Comparison of ENCODE assay signal across 19 cellular contexts in the genomic region with DNA sequence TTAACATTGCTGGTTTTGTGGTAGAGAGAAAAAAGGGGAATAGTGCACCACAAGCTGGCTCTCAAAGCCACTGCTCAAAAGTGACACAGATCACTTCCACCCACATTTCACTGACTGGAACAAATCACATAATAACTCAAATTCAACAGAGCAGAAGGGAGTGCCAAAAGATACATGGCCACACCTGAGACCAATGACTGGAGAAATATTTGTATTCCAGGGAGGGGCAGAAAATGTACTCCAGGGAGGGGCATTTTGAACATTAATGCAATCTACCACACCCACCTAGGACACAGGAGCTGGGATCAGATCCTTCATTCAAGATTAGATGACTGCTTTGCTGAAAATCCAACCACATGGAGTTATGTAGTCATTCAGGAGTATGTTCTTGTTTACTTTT. TPM values are rescaled to one million over a fixed set of nuclear protein-coding genes. Genes with fewer than 3 reads are reported as not detected.
A peak's percentile ranks its signal among the peaks of the same experiment; 100 is the strongest.
DNase-seq lines count a peak whose midpoint lies in the region; ATAC-seq and TF ChIP-seq lines count a peak whose summit lies in the region.
"Had no signal": no experiment of that assay in that cellular context is flagged by ENCODE, and none has a peak within 500 bp of the region (broad histone marks: within the 10 kb centered on the region; RNA-seq: fewer than 3 reads in every experiment).

No MANE protein-coding gene starts in this region.

- no peaks in the 10 kb centered on the region for H3K9me2 ChIP-seq in SK-N-SH

- H3K4me3 ChIP-seq in duodenal mucosa (ENCODE audit: low read depth in 1 of 2, low read length in 2 of 2) (peak overlapping the region in 1 of 2 donors; percentile 23), mucosa of descending colon (no peak overlapping the region), SK-N-SH (ENCODE audit: low read depth in 2 of 2, low read length in 1 of 2) (no peak overlapping the region)

- intact Hi-C loops in mucosa of descending colon (cut with DNase I, micrococcal nuclease): no loop called here

- POLR2A ChIA-PET in SK-N-SH (lab: Yijun Ruan, JAX): no interaction called here

- CTCF ChIA-PET in SK-N-SH (lab: Yijun Ruan, JAX): interaction anchor here (4.0 to 10.8 kb wide), 2 partner anchors 21 to 31 kb away, joined by 19 to 135 read pairs; no protein-coding TSS in a partner anchor

- ATAC-seq in mucosa of descending colon (peak; percentile 84), GM21619 (IDR thresholded peaks at IDR 0.05; ENCODE audit: unreplicated experiment) (no peak), GM18519 (IDR thresholded peaks at IDR 0.05; ENCODE audit: low FRiP score, unreplicated experiment) (no peak)

- peaks cover 3% of the 10 kb centered on the region for H3F3A ChIP-seq in SK-N-SH (replicated peaks; ENCODE audit: insufficient read depth)

- H3K9me3 ChIP-seq in duodenal mucosa (ENCODE audit: control insufficient read depth in 1 of 2, low read length in 2 of 2) (no peaks in the 10 kb centered on the region), mucosa of descending colon (no peaks in the 10 kb centered on the region), SK-N-SH (no peaks in the 10 kb centered on the region)
- H3K9me3 ChIP-seq: BE2C had no signal

- H3K27me3 ChIP-seq in duodenal mucosa (ENCODE audit: control insufficient read depth in 1 of 2, insufficient read depth in 2 of 2, low read length in 2 of 2) (no peaks in the 10 kb centered on the region), SK-N-SH (ENCODE audit: insufficient read depth) (no peaks in the 10 kb centered on the region)
- H3K27me3 ChIP-seq: BE2C had no signal

- H3K27ac ChIP-seq in duodenal mucosa (ENCODE audit: low read depth, low read length) (peak overlapping the region; percentile 64), SK-N-SH (ENCODE audit: low read depth in 2 of 2, low read length in 1 of 2) (no peak overlapping the region)

- H3K4me1 ChIP-seq in duodenal mucosa (ENCODE audit: control insufficient read depth in 1 of 2, insufficient read depth in 2 of 2, low read length in 2 of 2): peaks cover 41 to 42% of the 10 kb centered on the region in 2 donors
- peaks cover 30% of the 10 kb centered on the region for H3K4me1 ChIP-seq in mucosa of descending colon (ENCODE audit: low read depth)
- H3K4me1 ChIP-seq in SK-N-SH (ENCODE audit: control insufficient read depth in 1 of 2, insufficient read depth in 2 of 2, low read depth in 1 of 2, low read length in 1 of 2): no peaks in the 10 kb centered on the region; a peak in 1 of 4 replicates

- peak overlapping the region; percentile 37 to 52 for H3K9ac ChIP-seq in duodenal mucosa (ENCODE audit: low read depth in 1 of 2, low read length in 2 of 2)
- no peak overlapping the region for H3K9ac ChIP-seq in SK-N-SH

- H3K79me2 ChIP-seq in SK-N-SH (ENCODE audit: insufficient read depth): no peaks in the 10 kb centered on the region

- DNase-seq in NCI-H2081 (lab: John Stamatoyannopoulos, UW) (peak; percentile 12 to 50), NCI-H2081 treated with DMSO at 0.1 percent for 48 hours (lab: John Stamatoyannopoulos, UW) (no peak), mucosa of descending colon (peak in 1 of 3 donors; percentile 68), ureter (ENCODE audit: low spot score) (peak; percentile 52), SK-N-SH (no peak)
- DNase-seq: 8988T; activated CD4-positive, alpha-beta T cell treated with anti-CD3 and anti-CD28 coated beads, Interleukin-2, amount 10 ng/mL, durations not matched to agents 24 days and 14 days; BE2C; HFFc6; left ventricle myocardium superior; NCI-H1105; NK-92 treated with Interleukin-12 subunit alpha and Interleukin-12 subunit beta, amount 100 ng/mL, for 24 hours; stimulated activated CD4-positive, alpha-beta T cell treated with anti-CD3 and anti-CD28 coated beads, Interleukin-4, amount 100 ng/mL, for 1 hour had no signal

- no peak for TF ChIP-seq RAD21 in SK-N-SH (IDR thresholded peaks at IDR 0.05; ENCODE audit: low read length)

- H3K36me3 ChIP-seq in duodenal mucosa (ENCODE audit: control insufficient read depth in 1 of 2, insufficient read depth in 2 of 2, low read length in 2 of 2) (peaks cover 10 to 15% of the 10 kb centered on the region in 2 donors), mucosa of descending colon (ENCODE audit: low read depth) (no peaks in the 10 kb centered on the region), SK-N-SH (replicated peaks in 1 of 2; ENCODE audit: control insufficient read depth in 1 of 2, insufficient read depth in 2 of 2, low read length in 1 of 2) (peaks cover 3 to 12% of the 10 kb centered on the region in 2 experiments)

- TF ChIP-seq CTCF in mucosa of descending colon (IDR thresholded peaks at IDR 0.05) (no peak), SK-N-SH (IDR thresholded peaks at IDR 0.05) (no peak)

- H2AFZ ChIP-seq in SK-N-SH (ENCODE audit: low read depth): no peak overlapping the region

- TF ChIP-seq EP300 in SK-N-SH (IDR thresholded peaks at IDR 0.05; ENCODE audit: borderline replicate concordance in 1 of 2, low read depth in 1 of 2, low read length in 1 of 2): no peak

- no peak overlapping the region for H3K4me2 ChIP-seq in SK-N-SH

- no peaks in the 10 kb centered on the region for H4K20me1 ChIP-seq in SK-N-SH (ENCODE audit: insufficient read depth)

TF ChIP-seq in SK-N-SH, 30 proteins besides CTCF, POLR2A, EP300 and RAD21 (continues in another document):
- TF ChIP-seq ELF1 (IDR thresholded peaks at IDR 0.05): no peak
- TF ChIP-seq, protein P1, sequence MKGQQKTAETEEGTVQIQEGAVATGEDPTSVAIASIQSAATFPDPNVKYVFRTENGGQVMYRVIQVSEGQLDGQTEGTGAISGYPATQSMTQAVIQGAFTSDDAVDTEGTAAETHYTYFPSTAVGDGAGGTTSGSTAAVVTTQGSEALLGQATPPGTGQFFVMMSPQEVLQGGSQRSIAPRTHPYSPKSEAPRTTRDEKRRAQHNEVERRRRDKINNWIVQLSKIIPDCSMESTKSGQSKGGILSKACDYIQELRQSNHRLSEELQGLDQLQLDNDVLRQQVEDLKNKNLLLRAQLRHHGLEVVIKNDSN (IDR thresholded peaks at IDR 0.05; ENCODE audit: borderline replicate concordance, low read depth): no peak
- no peak for TF ChIP-seq TAF1 (IDR thresholded peaks at IDR 0.05; ENCODE audit: borderline replicate concordance, low read depth, low read length)
- no peak for TF ChIP-seq TCF12 (IDR thresholded peaks at IDR 0.05)
- TF ChIP-seq, protein P2, sequence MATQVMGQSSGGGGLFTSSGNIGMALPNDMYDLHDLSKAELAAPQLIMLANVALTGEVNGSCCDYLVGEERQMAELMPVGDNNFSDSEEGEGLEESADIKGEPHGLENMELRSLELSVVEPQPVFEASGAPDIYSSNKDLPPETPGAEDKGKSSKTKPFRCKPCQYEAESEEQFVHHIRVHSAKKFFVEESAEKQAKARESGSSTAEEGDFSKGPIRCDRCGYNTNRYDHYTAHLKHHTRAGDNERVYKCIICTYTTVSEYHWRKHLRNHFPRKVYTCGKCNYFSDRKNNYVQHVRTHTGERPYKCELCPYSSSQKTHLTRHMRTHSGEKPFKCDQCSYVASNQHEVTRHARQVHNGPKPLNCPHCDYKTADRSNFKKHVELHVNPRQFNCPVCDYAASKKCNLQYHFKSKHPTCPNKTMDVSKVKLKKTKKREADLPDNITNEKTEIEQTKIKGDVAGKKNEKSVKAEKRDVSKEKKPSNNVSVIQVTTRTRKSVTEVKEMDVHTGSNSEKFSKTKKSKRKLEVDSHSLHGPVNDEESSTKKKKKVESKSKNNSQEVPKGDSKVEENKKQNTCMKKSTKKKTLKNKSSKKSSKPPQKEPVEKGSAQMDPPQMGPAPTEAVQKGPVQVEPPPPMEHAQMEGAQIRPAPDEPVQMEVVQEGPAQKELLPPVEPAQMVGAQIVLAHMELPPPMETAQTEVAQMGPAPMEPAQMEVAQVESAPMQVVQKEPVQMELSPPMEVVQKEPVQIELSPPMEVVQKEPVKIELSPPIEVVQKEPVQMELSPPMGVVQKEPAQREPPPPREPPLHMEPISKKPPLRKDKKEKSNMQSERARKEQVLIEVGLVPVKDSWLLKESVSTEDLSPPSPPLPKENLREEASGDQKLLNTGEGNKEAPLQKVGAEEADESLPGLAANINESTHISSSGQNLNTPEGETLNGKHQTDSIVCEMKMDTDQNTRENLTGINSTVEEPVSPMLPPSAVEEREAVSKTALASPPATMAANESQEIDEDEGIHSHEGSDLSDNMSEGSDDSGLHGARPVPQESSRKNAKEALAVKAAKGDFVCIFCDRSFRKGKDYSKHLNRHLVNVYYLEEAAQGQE (IDR thresholded peaks at IDR 0.05; ENCODE audit: low read depth, low read length): no peak
- no peak for TF ChIP-seq MXI1 (IDR thresholded peaks at IDR 0.05; ENCODE audit: low read depth, low read length)
- TF ChIP-seq, protein P3, sequence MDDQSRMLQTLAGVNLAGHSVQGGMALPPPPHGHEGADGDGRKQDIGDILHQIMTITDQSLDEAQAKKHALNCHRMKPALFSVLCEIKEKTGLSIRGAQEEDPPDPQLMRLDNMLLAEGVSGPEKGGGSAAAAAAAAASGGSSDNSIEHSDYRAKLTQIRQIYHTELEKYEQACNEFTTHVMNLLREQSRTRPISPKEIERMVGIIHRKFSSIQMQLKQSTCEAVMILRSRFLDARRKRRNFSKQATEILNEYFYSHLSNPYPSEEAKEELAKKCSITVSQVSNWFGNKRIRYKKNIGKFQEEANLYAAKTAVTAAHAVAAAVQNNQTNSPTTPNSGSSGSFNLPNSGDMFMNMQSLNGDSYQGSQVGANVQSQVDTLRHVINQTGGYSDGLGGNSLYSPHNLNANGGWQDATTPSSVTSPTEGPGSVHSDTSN (IDR thresholded peaks at IDR 0.05): no peak
- TF ChIP-seq GABPA (IDR thresholded peaks at IDR 0.05; ENCODE audit: low read depth): no peak
- TF ChIP-seq, protein P4, sequence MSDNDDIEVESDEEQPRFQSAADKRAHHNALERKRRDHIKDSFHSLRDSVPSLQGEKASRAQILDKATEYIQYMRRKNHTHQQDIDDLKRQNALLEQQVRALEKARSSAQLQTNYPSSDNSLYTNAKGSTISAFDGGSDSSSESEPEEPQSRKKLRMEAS (IDR thresholded peaks at IDR 0.05; ENCODE audit: low read depth): no peak

RNA-seq across cellular contexts. Expression of a gene that starts 44.8 kb away (rescaled TPM):
- 10 to 100 TPM in 1 of 3 donors, 1 to 10 TPM in 2; 1.6 to 13.8 (median 3.0) TPM for total RNA-seq in mucosa of descending colon
- 0.70 TPM for total RNA-seq in ureter
- polyA plus RNA-seq in SK-N-SH (2012; rRNA removed): not detected in 2 replicates
- not detected in 2 replicates for polyA plus RNA-seq in SK-N-SH (2012; cell fraction: cytosol; rRNA removed)
- not detected in 2 replicates for polyA plus RNA-seq in SK-N-SH (2012; cell fraction: nucleus; rRNA removed)
- total RNA-seq: activated CD4-positive, alpha-beta T cell treated with anti-CD3 and anti-CD28 coated beads, Interleukin-2, amount 10 ng/mL, durations not matched to agents 24 days and 14 days; frontal cortex; HFFc6; osteocyte; RPMI7951 had no signal

RNA-seq across cellular contexts. Expression of a gene that starts 53.3 kb away (rescaled TPM):
- total RNA-seq in mucosa of descending colon (10 to 100 TPM; 37.8 to 58.9 (median 41.7) TPM), ureter (41.4 TPM)
- polyA plus RNA-seq in SK-N-SH (2012; rRNA removed): 16.0 and 21.6 TPM in 2 replicates
- 21.7 and 24.1 TPM in 2 replicates for polyA plus RNA-seq in SK-N-SH (2012; cell fraction: cytosol; rRNA removed)
- polyA plus RNA-seq in SK-N-SH (2012; cell fraction: nucleus; rRNA removed): 10.3 and 20.5 TPM in 2 replicates

Comparison
In these comparisons a context has a peak if more than half of its experiments do, and no peak if none do; other contexts are left out.
1. DNase-seq: peak in NCI-H2081 (2 of 2) and ureter (single experiment); none in NCI-H2081 treated with DMSO at 0.1 percent for 48 hours (single experiment) and SK-N-SH (single experiment).